Comparison of ENCODE assay signal across 8 cellular contexts in genomic region chr1:29180497-29181412, GRCh38. TPM values are rescaled to one million over a fixed set of nuclear protein-coding genes. Genes with fewer than 3 reads are reported as not detected.
DNase-seq lines count a peak whose midpoint lies in the region; ATAC-seq and TF ChIP-seq lines count a peak whose summit lies in the region.

No MANE protein-coding gene starts in this region.

- intact Hi-C loops in breast epithelium (cut with DNase I; ENCODE audit: low total_unique reads), result loop anchor here (2.0 kb wide), 1 partner anchor 294 kb away; no protein-coding TSS in a partner anchor
- intact Hi-C loops in tibial artery (cut with DNase I; ENCODE audit: low total_unique reads), result loop anchor here (5.0 kb wide), 1 partner anchor 58 kb away; the partner anchor contains the start of gene TMEM200B

- under 1% methylated on average over 32 of the region's 32 CpGs for WGBS in liver

- H3K9me3 ChIP-seq in NT2/D1 (ENCODE audit: insufficient read depth, low read length) (no peaks in the 10 kb centered on the region), breast epithelium (no peaks in the 10 kb centered on the region), liver (ENCODE audit: control insufficient read depth in 4 of 4, low read length in 3 of 4) (no peaks in the 10 kb centered on the region), tibial artery (no peaks in the 10 kb centered on the region)

- peak overlapping the region; percentile 99 for H3K9ac ChIP-seq in NT2/D1 (ENCODE audit: insufficient read length, low read depth)
- H3K9ac ChIP-seq in liver (ENCODE audit: low read depth in 1 of 2, low read length in 2 of 2), result peak overlapping the region; percentile 99

- peak; percentile 19 for DNase-seq in stimulated activated naive CD4-positive, alpha-beta T cell treated with Interleukin-2 at 50 U/mL for 16 hours (lab: John Stamatoyannopoulos, UW)
- no peak for DNase-seq in stimulated activated naive CD4-positive, alpha-beta T cell (lab: John Stamatoyannopoulos, UW)
- no peak for DNase-seq in NT2/D1 (ENCODE audit: low read depth, low spot score)
- no peak for DNase-seq in breast epithelium (ENCODE audit: low spot score in 2 of 2)
- peak in 1 of 2 donors; percentile 32 for DNase-seq in tibial artery
- DNase-seq in HT-29 (ENCODE audit: low spot score), result no peak

- no peaks in the 10 kb centered on the region for H3K27me3 ChIP-seq in NT2/D1 (ENCODE audit: insufficient read depth, insufficient read length)
- H3K27me3 ChIP-seq in breast epithelium, result no peaks in the 10 kb centered on the region
- H3K27me3 ChIP-seq in liver (ENCODE audit: control insufficient read depth in 4 of 4, insufficient read depth in 4 of 4, low read length in 3 of 4), result no peaks in the 10 kb centered on the region
- H3K27me3 ChIP-seq in tibial artery, result no peaks in the 10 kb centered on the region

- TF ChIP-seq RAD21 in liver (IDR thresholded peaks at IDR 0.05), result no peak

- no peak for ATAC-seq in GM18858 (IDR thresholded peaks at IDR 0.05; ENCODE audit: unreplicated experiment)

- H3K27ac ChIP-seq in breast epithelium (peak overlapping the region; percentile 100), liver (ENCODE audit: low read depth in 1 of 2, low read length in 2 of 2) (peak overlapping the region; percentile 100), tibial artery (peak overlapping the region; percentile 99)

- TF ChIP-seq POLR2A in breast epithelium (IDR thresholded peaks at IDR 0.05), result no peak

- H3K4me1 ChIP-seq in NT2/D1 (ENCODE audit: insufficient read depth, insufficient read length) (peaks cover under 1% of the 10 kb centered on the region), breast epithelium (peaks cover 0 to 9% of the 10 kb centered on the region in 2 donors), liver (ENCODE audit: control insufficient read depth in 4 of 4, insufficient read depth in 4 of 4, low read length in 3 of 4) (peaks cover 15 to 49% (median 39%) of the 10 kb centered on the region in 4 donors), tibial artery (peaks cover 0 to 56% (median 42%) of the 10 kb centered on the region in 4 donors)

- H3K4me3 ChIP-seq in NT2/D1 (ENCODE audit: insufficient read length, low read depth) (peak overlapping the region; percentile 94), breast epithelium (peak overlapping the region; percentile 84 to 97 (median 97)), liver (ENCODE audit: low read depth in 1 of 3, low read length in 3 of 3) (peak overlapping the region; percentile 87 to 99 (median 95)), tibial artery (peak overlapping the region; percentile 78 to 82)

- peaks cover 37% of the 10 kb centered on the region for H3K36me3 ChIP-seq in NT2/D1 (ENCODE audit: insufficient read depth, insufficient read length, low read length)
- H3K36me3 ChIP-seq in breast epithelium, result no peaks in the 10 kb centered on the region
- H3K36me3 ChIP-seq in liver (ENCODE audit: control insufficient read depth in 4 of 4, insufficient read depth in 3 of 4, low read depth in 1 of 4, low read length in 3 of 4), result peaks cover 0 to 2% (median 0%) of the 10 kb centered on the region in 4 donors
- peaks cover 0 to 7% (median 0%) of the 10 kb centered on the region in 3 donors for H3K36me3 ChIP-seq in tibial artery

- TF ChIP-seq CTCF in breast epithelium (IDR thresholded peaks at IDR 0.05) (no peak), liver (IDR thresholded peaks at IDR 0.05; ENCODE audit: low read depth, low read length, missing input control) (no peak), tibial artery (IDR thresholded peaks at IDR 0.05) (no peak)

TF ChIP-seq in liver, 16 proteins besides CTCF, POLR2A, EP300 and RAD21:
- TF ChIP-seq RXRA (IDR thresholded peaks at IDR 0.05), result peak in 1 of 2 donors; percentile 7
- peak in 1 of 2 donors; percentile 27 for TF ChIP-seq GABPA (IDR thresholded peaks at IDR 0.05 in 1 of 2, conservative IDR thresholded peaks at IDR 0.05 in 1 of 2)
- TF ChIP-seq NR2F2 (IDR thresholded peaks at IDR 0.05), result peak; percentile 74
- TF ChIP-seq EGR1 (IDR thresholded peaks at IDR 0.05; ENCODE audit: low read depth in 2 of 2), result no peak
- peak; percentile 20 for TF ChIP-seq MAX (IDR thresholded peaks at IDR 0.05)

RNA-seq across cellular contexts. Expression of gene SRSF4, which starts 0.9 kb away (rescaled TPM):
- 10 to 100 TPM; 79.7 to 86.2 (median 85.2) TPM for total RNA-seq in breast epithelium
- total RNA-seq in liver, result 10 to 100 TPM; 26.3 to 45.8 TPM
- 10 to 100 TPM; 24.0 to 34.1 TPM for polyA plus RNA-seq in liver
- 36.2 and 51.3 TPM in 2 replicates for total RNA-seq in HT-29 (2014; rRNA removed; shearing (Covaris generic))

RNA-seq across cellular contexts. Expression of gene MECR, which starts 50.0 kb away (rescaled TPM):
- total RNA-seq in breast epithelium (10 to 100 TPM; 21.0 to 23.3 (median 21.3) TPM), liver (10 to 100 TPM in 1 of 2 donors, 1 to 10 TPM in 1; 7.5 to 13.6 TPM)
- polyA plus RNA-seq in liver, result 10 to 100 TPM; 12.9 to 19.9 TPM
- total RNA-seq in HT-29 (2014; rRNA removed; shearing (Covaris generic)), result 24.2 and 27.8 TPM in 2 replicates

RNA-seq across cellular contexts. Expression of gene PTPRU, which starts 55.6 kb away (rescaled TPM):
- total RNA-seq in breast epithelium (10 to 100 TPM; 16.0 to 33.1 (median 32.5) TPM), liver (10 to 100 TPM in 1 of 2 donors, 1 to 10 TPM in 1; 4.6 to 15.1 TPM)
- polyA plus RNA-seq in liver, result 1 to 10 TPM; 1.6 to 7.4 TPM
- 0.03 TPM in 2 replicates for total RNA-seq in HT-29 (2014; rRNA removed; shearing (Covaris generic))

RNA-seq across cellular contexts. Expression of gene TMEM200B, which starts 57.1 kb away (rescaled TPM):
- total RNA-seq in breast epithelium, result 10 to 100 TPM in 2 of 3 donors, 1 to 10 TPM in 1; 4.5 to 21.0 (median 12.1) TPM
- total RNA-seq in liver, result 1 to 10 TPM in 1 of 2 donors, under 1 TPM in 1; 0.84 to 4.5 TPM
- 1 to 10 TPM; 1.2 to 1.9 TPM for polyA plus RNA-seq in liver
- not detected in 2 replicates for total RNA-seq in HT-29 (2014; rRNA removed; shearing (Covaris generic))
